In the genomic region with DNA sequence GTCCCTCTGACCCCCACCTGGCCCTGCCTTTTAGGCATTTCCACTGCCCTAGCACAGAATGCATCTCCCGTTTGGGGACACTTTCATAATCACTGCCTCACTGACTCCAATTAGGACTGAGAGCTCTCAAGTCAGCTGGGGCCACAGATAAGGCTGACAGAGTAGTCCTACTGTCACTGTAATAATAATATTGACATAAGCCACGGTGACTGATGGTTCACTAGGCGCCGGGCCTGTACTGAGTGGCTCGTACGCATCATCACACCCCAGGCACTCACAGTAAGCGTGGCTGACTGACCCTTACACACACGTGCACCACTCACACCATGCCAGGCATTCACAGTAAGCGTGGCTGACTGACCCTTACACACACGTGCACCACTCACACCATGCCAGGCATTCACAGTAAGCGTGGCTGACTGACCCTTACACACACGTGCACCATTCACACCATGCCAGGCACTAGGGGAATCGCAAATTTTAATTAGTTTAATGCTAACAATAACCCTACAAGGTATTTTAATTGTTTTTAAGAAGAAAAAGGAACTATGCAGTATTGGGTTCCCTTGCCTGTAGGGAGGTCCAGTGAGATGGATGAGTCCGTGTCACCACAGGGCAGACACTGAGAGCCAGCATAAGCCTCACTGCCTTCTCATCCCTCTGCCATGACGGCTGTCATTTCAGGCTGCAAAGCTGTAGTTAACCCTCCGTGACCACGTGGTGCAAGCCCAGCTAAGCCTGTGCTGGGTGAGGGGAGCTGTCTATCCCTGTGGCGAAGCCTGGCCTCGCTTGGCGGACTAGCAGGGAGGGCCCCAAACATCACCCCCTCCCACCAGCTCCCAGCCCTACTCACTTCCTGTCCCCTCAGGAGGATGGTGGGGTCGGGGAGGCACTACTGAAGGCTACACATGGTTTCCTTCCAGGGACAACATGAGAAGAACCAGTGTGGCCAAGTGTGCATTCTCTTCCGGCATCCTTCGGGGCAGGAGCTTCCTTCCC, we compare ENCODE assay signal across 1 cellular context.
A peak's percentile ranks its signal among the peaks of the same experiment; 100 is the strongest.
TF ChIP-seq lines count a peak whose summit lies in the region.

No MANE protein-coding gene starts in this region.

TF ChIP-seq in K562, 482 proteins besides CTCF, POLR2A, EP300 and RAD21 (continued from another document and continues in another):
- TF ChIP-seq, protein P1, sequence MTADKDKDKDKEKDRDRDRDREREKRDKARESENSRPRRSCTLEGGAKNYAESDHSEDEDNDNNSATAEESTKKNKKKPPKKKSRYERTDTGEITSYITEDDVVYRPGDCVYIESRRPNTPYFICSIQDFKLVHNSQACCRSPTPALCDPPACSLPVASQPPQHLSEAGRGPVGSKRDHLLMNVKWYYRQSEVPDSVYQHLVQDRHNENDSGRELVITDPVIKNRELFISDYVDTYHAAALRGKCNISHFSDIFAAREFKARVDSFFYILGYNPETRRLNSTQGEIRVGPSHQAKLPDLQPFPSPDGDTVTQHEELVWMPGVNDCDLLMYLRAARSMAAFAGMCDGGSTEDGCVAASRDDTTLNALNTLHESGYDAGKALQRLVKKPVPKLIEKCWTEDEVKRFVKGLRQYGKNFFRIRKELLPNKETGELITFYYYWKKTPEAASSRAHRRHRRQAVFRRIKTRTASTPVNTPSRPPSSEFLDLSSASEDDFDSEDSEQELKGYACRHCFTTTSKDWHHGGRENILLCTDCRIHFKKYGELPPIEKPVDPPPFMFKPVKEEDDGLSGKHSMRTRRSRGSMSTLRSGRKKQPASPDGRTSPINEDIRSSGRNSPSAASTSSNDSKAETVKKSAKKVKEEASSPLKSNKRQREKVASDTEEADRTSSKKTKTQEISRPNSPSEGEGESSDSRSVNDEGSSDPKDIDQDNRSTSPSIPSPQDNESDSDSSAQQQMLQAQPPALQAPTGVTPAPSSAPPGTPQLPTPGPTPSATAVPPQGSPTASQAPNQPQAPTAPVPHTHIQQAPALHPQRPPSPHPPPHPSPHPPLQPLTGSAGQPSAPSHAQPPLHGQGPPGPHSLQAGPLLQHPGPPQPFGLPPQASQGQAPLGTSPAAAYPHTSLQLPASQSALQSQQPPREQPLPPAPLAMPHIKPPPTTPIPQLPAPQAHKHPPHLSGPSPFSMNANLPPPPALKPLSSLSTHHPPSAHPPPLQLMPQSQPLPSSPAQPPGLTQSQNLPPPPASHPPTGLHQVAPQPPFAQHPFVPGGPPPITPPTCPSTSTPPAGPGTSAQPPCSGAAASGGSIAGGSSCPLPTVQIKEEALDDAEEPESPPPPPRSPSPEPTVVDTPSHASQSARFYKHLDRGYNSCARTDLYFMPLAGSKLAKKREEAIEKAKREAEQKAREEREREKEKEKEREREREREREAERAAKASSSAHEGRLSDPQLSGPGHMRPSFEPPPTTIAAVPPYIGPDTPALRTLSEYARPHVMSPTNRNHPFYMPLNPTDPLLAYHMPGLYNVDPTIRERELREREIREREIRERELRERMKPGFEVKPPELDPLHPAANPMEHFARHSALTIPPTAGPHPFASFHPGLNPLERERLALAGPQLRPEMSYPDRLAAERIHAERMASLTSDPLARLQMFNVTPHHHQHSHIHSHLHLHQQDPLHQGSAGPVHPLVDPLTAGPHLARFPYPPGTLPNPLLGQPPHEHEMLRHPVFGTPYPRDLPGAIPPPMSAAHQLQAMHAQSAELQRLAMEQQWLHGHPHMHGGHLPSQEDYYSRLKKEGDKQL (CRISPR knock-in tag; IDR thresholded peaks at IDR 0.05; ENCODE audit: borderline replicate concordance) = no peak
- TF ChIP-seq, protein P2, sequence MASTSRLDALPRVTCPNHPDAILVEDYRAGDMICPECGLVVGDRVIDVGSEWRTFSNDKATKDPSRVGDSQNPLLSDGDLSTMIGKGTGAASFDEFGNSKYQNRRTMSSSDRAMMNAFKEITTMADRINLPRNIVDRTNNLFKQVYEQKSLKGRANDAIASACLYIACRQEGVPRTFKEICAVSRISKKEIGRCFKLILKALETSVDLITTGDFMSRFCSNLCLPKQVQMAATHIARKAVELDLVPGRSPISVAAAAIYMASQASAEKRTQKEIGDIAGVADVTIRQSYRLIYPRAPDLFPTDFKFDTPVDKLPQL (IDR thresholded peaks at IDR 0.05; ENCODE audit: extremely low read depth, insufficient read length) = no peak
- TF ChIP-seq ZNF644 (tag; IDR thresholded peaks at IDR 0.05; ENCODE audit: low read depth) (no peak), RBM25 (IDR thresholded peaks at IDR 0.05; ENCODE audit: low read depth, low read length, severe bottlenecking) (no peak), GTF2A2 (tag; IDR thresholded peaks at IDR 0.05) (no peak), LCOR (CRISPR knock-in tag; IDR thresholded peaks at IDR 0.05) (no peak), KAT2B (IDR thresholded peaks at IDR 0.05; ENCODE audit: low read depth, low read length) (no peak), CBX8 (IDR thresholded peaks at IDR 0.05; ENCODE audit: borderline replicate concordance, extremely low read depth, low read depth, low read length, poor library complexity, severe bottlenecking) (no peak), KLF1 (tag; IDR thresholded peaks at IDR 0.05) (no peak), TAF7 (tag; IDR thresholded peaks at IDR 0.05) (no peak), BRF1 (IDR thresholded peaks at IDR 0.05; ENCODE audit: borderline replicate concordance, extremely low read depth, insufficient read length) (no peak), SMAD4 (CRISPR knock-in tag; conservative IDR thresholded peaks at IDR 0.05) (peak; percentile 28; the same call in 1 of the 2 replicates), ZNF436 (CRISPR knock-in tag; IDR thresholded peaks at IDR 0.05) (no peak), RCOR1 (IDR thresholded peaks at IDR 0.05; ENCODE audit: borderline replicate concordance in 1 of 2, low read depth in 2 of 2, low read length in 2 of 2) (peak in 1 of 2 experiments; percentile 92; a peak in 2 of 4 replicates), HMGN3 (IDR thresholded peaks at IDR 0.05; ENCODE audit: borderline replicate concordance, extremely low read depth, insufficient read length, low read depth, low read length) (no peak), MAFG (tag; conservative IDR thresholded peaks at IDR 0.05) (no peak), ZNF140 (CRISPR knock-in tag; IDR thresholded peaks at IDR 0.05) (no peak), NR2C1 (IDR thresholded peaks at IDR 0.05) (no peak), NR2C1 (tag; IDR thresholded peaks at IDR 0.05) (no peak), SREBF1 (IDR thresholded peaks at IDR 0.05; ENCODE audit: borderline replicate concordance, low read depth, low read length) (no peak), NCOA2 (IDR thresholded peaks at IDR 0.05; ENCODE audit: partially characterized antibody in 2 of 2) (no peak), CTBP1 (IDR thresholded peaks at IDR 0.05; ENCODE audit: borderline replicate concordance) (peak; percentile 32; the same call in 1 of the 2 replicates), DMBX1 (CRISPR knock-in tag; IDR thresholded peaks at IDR 0.05; ENCODE audit: borderline replicate concordance) (no peak), NRF1 (conservative IDR thresholded peaks at IDR 0.05 in 1 of 2, IDR thresholded peaks at IDR 0.05 in 1 of 2) (peak; percentile 25 to 51; a peak in 1 of 4 replicates), ZNF583 (CRISPR knock-in tag; IDR thresholded peaks at IDR 0.05) (no peak), NFIC (IDR thresholded peaks at IDR 0.05) (no peak), ZNF785 (CRISPR knock-in tag; IDR thresholded peaks at IDR 0.05) (no peak), SIX5 (IDR thresholded peaks at IDR 0.05; ENCODE audit: borderline replicate concordance in 1 of 2, insufficient read depth in 1 of 2, low read depth in 1 of 2, low read length in 2 of 2) (no peak), FOXM1 (IDR thresholded peaks at IDR 0.05; ENCODE audit: low read depth) (peak; percentile 31; the same call in 1 of the 2 replicates), FOXM1 (CRISPR knock-in tag; IDR thresholded peaks at IDR 0.05; ENCODE audit: low read depth) (no peak), TCF7 (IDR thresholded peaks at IDR 0.05; ENCODE audit: borderline replicate concordance) (no peak), PHB (CRISPR knock-in tag; IDR thresholded peaks at IDR 0.05) (no peak), ZNF586 (CRISPR knock-in tag; conservative IDR thresholded peaks at IDR 0.05) (no peak), RNF2 (IDR thresholded peaks at IDR 0.05) (0 out of 2 replicates have a peak, but pooled peaks have one; percentile 30), PHF8 (IDR thresholded peaks at IDR 0.05; ENCODE audit: borderline replicate concordance, low read length) (no peak)
- TF ChIP-seq, protein P3, sequence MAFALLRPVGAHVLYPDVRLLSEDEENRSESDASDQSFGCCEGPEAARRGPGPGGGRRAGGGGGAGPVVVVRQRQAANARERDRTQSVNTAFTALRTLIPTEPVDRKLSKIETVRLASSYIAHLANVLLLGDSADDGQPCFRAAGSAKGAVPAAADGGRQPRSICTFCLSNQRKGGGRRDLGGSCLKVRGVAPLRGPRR (CRISPR knock-in tag; IDR thresholded peaks at IDR 0.05) = no peak
- TF ChIP-seq, protein P4, sequence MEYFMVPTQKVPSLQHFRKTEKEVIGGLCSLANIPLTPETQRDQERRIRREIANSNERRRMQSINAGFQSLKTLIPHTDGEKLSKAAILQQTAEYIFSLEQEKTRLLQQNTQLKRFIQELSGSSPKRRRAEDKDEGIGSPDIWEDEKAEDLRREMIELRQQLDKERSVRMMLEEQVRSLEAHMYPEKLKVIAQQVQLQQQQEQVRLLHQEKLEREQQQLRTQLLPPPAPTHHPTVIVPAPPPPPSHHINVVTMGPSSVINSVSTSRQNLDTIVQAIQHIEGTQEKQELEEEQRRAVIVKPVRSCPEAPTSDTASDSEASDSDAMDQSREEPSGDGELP (CRISPR knock-in tag; IDR thresholded peaks at IDR 0.05; ENCODE audit: borderline replicate concordance) = peak; percentile 95
- TF ChIP-seq, protein P5, sequence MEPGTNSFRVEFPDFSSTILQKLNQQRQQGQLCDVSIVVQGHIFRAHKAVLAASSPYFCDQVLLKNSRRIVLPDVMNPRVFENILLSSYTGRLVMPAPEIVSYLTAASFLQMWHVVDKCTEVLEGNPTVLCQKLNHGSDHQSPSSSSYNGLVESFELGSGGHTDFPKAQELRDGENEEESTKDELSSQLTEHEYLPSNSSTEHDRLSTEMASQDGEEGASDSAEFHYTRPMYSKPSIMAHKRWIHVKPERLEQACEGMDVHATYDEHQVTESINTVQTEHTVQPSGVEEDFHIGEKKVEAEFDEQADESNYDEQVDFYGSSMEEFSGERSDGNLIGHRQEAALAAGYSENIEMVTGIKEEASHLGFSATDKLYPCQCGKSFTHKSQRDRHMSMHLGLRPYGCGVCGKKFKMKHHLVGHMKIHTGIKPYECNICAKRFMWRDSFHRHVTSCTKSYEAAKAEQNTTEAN (CRISPR knock-in tag; IDR thresholded peaks at IDR 0.05) = no peak
- TF ChIP-seq, protein P6, sequence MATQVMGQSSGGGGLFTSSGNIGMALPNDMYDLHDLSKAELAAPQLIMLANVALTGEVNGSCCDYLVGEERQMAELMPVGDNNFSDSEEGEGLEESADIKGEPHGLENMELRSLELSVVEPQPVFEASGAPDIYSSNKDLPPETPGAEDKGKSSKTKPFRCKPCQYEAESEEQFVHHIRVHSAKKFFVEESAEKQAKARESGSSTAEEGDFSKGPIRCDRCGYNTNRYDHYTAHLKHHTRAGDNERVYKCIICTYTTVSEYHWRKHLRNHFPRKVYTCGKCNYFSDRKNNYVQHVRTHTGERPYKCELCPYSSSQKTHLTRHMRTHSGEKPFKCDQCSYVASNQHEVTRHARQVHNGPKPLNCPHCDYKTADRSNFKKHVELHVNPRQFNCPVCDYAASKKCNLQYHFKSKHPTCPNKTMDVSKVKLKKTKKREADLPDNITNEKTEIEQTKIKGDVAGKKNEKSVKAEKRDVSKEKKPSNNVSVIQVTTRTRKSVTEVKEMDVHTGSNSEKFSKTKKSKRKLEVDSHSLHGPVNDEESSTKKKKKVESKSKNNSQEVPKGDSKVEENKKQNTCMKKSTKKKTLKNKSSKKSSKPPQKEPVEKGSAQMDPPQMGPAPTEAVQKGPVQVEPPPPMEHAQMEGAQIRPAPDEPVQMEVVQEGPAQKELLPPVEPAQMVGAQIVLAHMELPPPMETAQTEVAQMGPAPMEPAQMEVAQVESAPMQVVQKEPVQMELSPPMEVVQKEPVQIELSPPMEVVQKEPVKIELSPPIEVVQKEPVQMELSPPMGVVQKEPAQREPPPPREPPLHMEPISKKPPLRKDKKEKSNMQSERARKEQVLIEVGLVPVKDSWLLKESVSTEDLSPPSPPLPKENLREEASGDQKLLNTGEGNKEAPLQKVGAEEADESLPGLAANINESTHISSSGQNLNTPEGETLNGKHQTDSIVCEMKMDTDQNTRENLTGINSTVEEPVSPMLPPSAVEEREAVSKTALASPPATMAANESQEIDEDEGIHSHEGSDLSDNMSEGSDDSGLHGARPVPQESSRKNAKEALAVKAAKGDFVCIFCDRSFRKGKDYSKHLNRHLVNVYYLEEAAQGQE (CRISPR knock-in tag; IDR thresholded peaks at IDR 0.05; ENCODE audit: low read depth) = no peak
- TF ChIP-seq, protein P7, sequence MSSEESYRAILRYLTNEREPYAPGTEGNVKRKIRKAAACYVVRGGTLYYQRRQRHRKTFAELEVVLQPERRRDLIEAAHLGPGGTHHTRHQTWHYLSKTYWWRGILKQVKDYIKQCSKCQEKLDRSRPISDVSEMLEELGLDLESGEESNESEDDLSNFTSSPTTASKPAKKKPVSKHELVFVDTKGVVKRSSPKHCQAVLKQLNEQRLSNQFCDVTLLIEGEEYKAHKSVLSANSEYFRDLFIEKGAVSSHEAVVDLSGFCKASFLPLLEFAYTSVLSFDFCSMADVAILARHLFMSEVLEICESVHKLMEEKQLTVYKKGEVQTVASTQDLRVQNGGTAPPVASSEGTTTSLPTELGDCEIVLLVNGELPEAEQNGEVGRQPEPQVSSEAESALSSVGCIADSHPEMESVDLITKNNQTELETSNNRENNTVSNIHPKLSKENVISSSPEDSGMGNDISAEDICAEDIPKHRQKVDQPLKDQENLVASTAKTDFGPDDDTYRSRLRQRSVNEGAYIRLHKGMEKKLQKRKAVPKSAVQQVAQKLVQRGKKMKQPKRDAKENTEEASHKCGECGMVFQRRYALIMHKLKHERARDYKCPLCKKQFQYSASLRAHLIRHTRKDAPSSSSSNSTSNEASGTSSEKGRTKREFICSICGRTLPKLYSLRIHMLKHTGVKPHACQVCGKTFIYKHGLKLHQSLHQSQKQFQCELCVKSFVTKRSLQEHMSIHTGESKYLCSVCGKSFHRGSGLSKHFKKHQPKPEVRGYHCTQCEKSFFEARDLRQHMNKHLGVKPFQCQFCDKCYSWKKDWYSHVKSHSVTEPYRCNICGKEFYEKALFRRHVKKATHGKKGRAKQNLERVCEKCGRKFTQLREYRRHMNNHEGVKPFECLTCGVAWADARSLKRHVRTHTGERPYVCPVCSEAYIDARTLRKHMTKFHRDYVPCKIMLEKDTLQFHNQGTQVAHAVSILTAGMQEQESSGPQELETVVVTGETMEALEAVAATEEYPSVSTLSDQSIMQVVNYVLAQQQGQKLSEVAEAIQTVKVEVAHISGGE (CRISPR knock-in tag; IDR thresholded peaks at IDR 0.05) = no peak
- TF ChIP-seq, protein P8, sequence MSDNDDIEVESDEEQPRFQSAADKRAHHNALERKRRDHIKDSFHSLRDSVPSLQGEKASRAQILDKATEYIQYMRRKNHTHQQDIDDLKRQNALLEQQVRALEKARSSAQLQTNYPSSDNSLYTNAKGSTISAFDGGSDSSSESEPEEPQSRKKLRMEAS (CRISPR knock-in tag; IDR thresholded peaks at IDR 0.05) = peak; percentile 25; the same call in 1 of the 2 replicates
- TF ChIP-seq, protein P9, sequence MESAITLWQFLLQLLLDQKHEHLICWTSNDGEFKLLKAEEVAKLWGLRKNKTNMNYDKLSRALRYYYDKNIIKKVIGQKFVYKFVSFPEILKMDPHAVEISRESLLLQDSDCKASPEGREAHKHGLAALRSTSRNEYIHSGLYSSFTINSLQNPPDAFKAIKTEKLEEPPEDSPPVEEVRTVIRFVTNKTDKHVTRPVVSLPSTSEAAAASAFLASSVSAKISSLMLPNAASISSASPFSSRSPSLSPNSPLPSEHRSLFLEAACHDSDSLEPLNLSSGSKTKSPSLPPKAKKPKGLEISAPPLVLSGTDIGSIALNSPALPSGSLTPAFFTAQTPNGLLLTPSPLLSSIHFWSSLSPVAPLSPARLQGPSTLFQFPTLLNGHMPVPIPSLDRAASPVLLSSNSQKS (CRISPR knock-in tag; IDR thresholded peaks at IDR 0.05) = no peak
